23 cellular contexts compared by ENCODE assay signal in the genomic region with DNA sequence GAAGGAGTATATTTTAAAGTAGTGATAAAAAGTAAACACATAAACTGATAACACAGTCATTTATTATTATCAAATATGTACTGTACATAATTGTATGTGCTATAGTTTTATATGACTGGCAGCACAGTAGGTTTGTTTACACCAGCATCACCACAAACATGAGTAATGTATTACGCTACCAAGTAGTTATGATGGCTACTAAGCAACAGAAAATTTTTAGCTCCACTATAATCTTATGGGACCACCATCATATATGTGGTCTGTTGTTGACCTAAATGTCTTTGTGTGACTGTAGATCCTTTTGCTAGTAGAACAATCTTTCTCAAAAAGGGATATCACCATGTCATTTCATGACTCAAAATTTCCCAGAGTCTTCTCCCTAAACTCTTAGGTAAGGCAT.
A peak's percentile ranks its signal among the peaks of the same experiment; 100 is the strongest.
DNase-seq lines count a peak whose midpoint lies in the region; ATAC-seq and TF ChIP-seq lines count a peak whose summit lies in the region.
"Had no signal": no experiment of that assay in that cellular context is flagged by ENCODE, and none has a peak within 500 bp of the region (broad histone marks: within the 10 kb centered on the region; RNA-seq: fewer than 3 reads in every experiment).

No MANE protein-coding gene starts in this region.

- peaks cover 20% of the 10 kb centered on the region for H3K4me1 Mint-ChIP-seq in endodermal cell
- H3K4me1 Mint-ChIP-seq in type B pancreatic cell (ENCODE audit: unreplicated experiment), result peaks cover 16% of the 10 kb centered on the region
- H3K4me1 Mint-ChIP-seq: IgD-negative memory B cell had no signal

- no peaks in the 10 kb centered on the region for H3K36me3 ChIP-seq in endodermal cell (ENCODE audit: control insufficient read depth, insufficient read depth, low read length)

- no peaks in the 10 kb centered on the region for H3K27me3 ChIP-seq in endodermal cell (ENCODE audit: control insufficient read depth, insufficient read depth, low read length, poor library complexity, severe bottlenecking)

- no peaks in the 10 kb centered on the region for H3K27me3 Mint-ChIP-seq in endodermal cell (ENCODE audit: insufficient read depth)
- H3K27me3 Mint-ChIP-seq in type B pancreatic cell, result no peaks in the 10 kb centered on the region
- H3K27me3 Mint-ChIP-seq: IgD-negative memory B cell had no signal

- peaks cover 4% of the 10 kb centered on the region for H3K9me3 ChIP-seq in endodermal cell (ENCODE audit: control insufficient read depth, low read length)

- peaks cover 5% of the 10 kb centered on the region for H3K36me3 Mint-ChIP-seq in endodermal cell (ENCODE audit: low read depth)
- H3K36me3 Mint-ChIP-seq in type B pancreatic cell, result peaks cover 8% of the 10 kb centered on the region
- H3K36me3 Mint-ChIP-seq: IgD-negative memory B cell had no signal

- 100% methylated on average over 1 of the region's 1 CpG; no CpG with 5 or more reads in 1 of the 2 experiments for WGBS in endodermal cell (ENCODE audit: insufficient coverage in 1 of 2, insufficient read length in 1 of 2), 2 experiments

- no peak overlapping the region for H3K9ac ChIP-seq in endodermal cell (ENCODE audit: extremely low read depth, low read length, poor library complexity, severe bottlenecking)
- H3K9ac ChIP-seq: KMS-11 had no signal

- H3K27ac Mint-ChIP-seq in endodermal cell, result peak overlapping the region; percentile 1
- H3K27ac Mint-ChIP-seq in type B pancreatic cell, result peak overlapping the region; percentile 3
- H3K27ac Mint-ChIP-seq: HFFc6, IgD-negative memory B cell had no signal

- DNase-seq in ELR (ENCODE audit: low read depth) (peak; percentile 79), M059J (ENCODE audit: low read depth) (peak; percentile 38), endodermal cell (no peak), type B pancreatic cell (ENCODE audit: extremely low spot score, unreplicated experiment) (no peak), SIG-M5 (lab: John Stamatoyannopoulos, UW) (no peak), Kasumi-1 (lab: John Stamatoyannopoulos, UW) (no peak)
- DNase-seq: Calu3; DMS79 treated with DMSO at 0.1 percent for 48 hours; H9; HFFc6; NCI-H1105; NCI-H146; NCI-H1930; NCI-H2107; NCI-H446; NCI-H526; NCI-H82; NK-92 treated with Interleukin-12 subunit alpha and Interleukin-12 subunit beta, amount 100 ng/mL, for 24 hours; SHP77 had no signal

- H3K27ac ChIP-seq in endodermal cell (ENCODE audit: low read depth, low read length), result no peak overlapping the region
- H3K27ac ChIP-seq: KMS-11, RWPE1 had no signal

- no peak overlapping the region for H3K4me3 Mint-ChIP-seq in endodermal cell
- no peak overlapping the region for H3K4me3 Mint-ChIP-seq in type B pancreatic cell
- H3K4me3 Mint-ChIP-seq: H9, HFFc6, IgD-negative memory B cell had no signal

- H3K9me3 Mint-ChIP-seq in endodermal cell (peaks cover 3% of the 10 kb centered on the region), type B pancreatic cell (peaks cover 4% of the 10 kb centered on the region)
- H3K9me3 Mint-ChIP-seq: HFFc6, IgD-negative memory B cell had no signal

- TF ChIP-seq CTCF in endodermal cell (conservative IDR thresholded peaks at IDR 0.05), result no peak
- TF ChIP-seq CTCF in type B pancreatic cell (conservative IDR thresholded peaks at IDR 0.05), result no peak

- peaks cover 9% of the 10 kb centered on the region for H3K4me1 ChIP-seq in endodermal cell (ENCODE audit: control insufficient read depth, insufficient read depth, low read length)

- no peak overlapping the region for H3K4me3 ChIP-seq in endodermal cell (ENCODE audit: low read length)

- no peak for ATAC-seq in GM21619 (IDR thresholded peaks at IDR 0.05; ENCODE audit: unreplicated experiment)

Comparison
In these comparisons a context has a peak if more than half of its experiments do, and no peak if none do; other contexts are left out.
1. DNase-seq: peak in ELR (single experiment) and M059J (single experiment); none in endodermal cell (single experiment), type B pancreatic cell (single experiment), SIG-M5 (single experiment) and Kasumi-1 (0 of 2).